Comparison of ENCODE assay signal across 1 cellular context in the genomic region with DNA sequence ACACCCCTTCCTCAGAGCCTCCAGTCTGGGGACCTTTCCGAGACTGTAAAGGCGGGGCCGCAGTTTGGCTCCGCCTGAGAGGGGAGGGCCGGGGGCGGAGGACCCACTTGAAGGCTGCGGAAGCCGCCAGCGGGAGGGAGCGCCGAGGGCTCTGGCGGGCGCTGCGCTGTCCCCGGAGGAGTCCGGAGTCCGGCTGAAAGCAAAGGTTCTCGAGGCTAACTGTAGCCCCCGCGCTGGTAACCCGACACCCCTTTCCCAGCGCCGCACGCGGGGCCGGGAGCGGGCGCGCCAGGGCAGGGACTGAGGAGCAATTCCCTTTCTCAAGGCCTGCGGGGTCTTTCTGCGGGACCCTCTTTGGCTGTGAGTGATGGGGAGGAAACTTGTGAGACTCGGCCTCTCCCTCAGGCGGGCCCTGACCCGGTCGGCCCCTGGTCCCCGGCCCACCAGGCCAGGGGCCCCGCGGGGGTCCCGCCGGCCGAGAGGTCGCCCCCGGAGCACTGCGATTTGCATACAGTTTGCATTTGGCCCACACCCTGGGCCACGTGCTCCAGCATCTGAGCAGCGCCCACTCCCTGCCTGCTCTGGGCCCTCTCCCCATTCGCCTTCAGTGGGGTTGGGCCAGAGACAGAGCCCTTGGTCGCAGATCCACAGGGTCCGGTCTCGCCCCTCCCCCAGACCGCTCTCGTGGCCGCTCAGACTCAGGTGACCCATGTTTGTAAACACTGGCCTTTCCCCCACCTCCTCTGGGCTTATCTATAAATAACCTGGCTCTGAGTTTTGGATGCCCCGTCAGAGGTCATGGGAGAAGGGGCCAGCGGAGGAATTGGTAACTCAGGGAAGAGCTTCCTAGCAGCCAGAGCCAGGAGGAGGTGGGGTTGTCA.
TF ChIP-seq lines count a peak whose summit lies in the region.

No MANE protein-coding gene starts in this region.

TF ChIP-seq in HepG2, 621 proteins besides CTCF, POLR2A, EP300 and RAD21 (continued from another document and continues in another):
- TF ChIP-seq, protein P1, sequence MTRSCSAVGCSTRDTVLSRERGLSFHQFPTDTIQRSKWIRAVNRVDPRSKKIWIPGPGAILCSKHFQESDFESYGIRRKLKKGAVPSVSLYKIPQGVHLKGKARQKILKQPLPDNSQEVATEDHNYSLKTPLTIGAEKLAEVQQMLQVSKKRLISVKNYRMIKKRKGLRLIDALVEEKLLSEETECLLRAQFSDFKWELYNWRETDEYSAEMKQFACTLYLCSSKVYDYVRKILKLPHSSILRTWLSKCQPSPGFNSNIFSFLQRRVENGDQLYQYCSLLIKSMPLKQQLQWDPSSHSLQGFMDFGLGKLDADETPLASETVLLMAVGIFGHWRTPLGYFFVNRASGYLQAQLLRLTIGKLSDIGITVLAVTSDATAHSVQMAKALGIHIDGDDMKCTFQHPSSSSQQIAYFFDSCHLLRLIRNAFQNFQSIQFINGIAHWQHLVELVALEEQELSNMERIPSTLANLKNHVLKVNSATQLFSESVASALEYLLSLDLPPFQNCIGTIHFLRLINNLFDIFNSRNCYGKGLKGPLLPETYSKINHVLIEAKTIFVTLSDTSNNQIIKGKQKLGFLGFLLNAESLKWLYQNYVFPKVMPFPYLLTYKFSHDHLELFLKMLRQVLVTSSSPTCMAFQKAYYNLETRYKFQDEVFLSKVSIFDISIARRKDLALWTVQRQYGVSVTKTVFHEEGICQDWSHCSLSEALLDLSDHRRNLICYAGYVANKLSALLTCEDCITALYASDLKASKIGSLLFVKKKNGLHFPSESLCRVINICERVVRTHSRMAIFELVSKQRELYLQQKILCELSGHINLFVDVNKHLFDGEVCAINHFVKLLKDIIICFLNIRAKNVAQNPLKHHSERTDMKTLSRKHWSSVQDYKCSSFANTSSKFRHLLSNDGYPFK (CRISPR knock-in tag; IDR thresholded peaks at IDR 0.05; ENCODE audit: borderline replicate concordance) = no peak
- TF ChIP-seq ZMYM2 (CRISPR knock-in tag; IDR thresholded peaks at IDR 0.05) (no peak), ZNF124 (CRISPR knock-in tag; IDR thresholded peaks at IDR 0.05) (no peak), ZNF136 (CRISPR knock-in tag; IDR thresholded peaks at IDR 0.05; ENCODE audit: low read depth) (no peak), HNRNPK (IDR thresholded peaks at IDR 0.05; ENCODE audit: low read depth, low read length, poor library complexity, severe bottlenecking) (no peak), SOX6 (IDR thresholded peaks at IDR 0.05) (no peak), SOX6 (CRISPR knock-in tag; IDR thresholded peaks at IDR 0.05) (peak; percentile 42), ZNF557 (CRISPR knock-in tag; IDR thresholded peaks at IDR 0.05) (no peak), HCFC1 (IDR thresholded peaks at IDR 0.05; ENCODE audit: low read depth, low read length) (no peak), MXD4 (CRISPR knock-in tag; IDR thresholded peaks at IDR 0.05) (peak; percentile 26; the same call in 1 of the 2 replicates), KMT2B (CRISPR knock-in tag; IDR thresholded peaks at IDR 0.05) (no peak), TBP (CRISPR knock-in tag; IDR thresholded peaks at IDR 0.05) (no peak), NFIB (CRISPR knock-in tag; IDR thresholded peaks at IDR 0.05; ENCODE audit: borderline replicate concordance) (no peak), KLF11 (CRISPR knock-in tag; IDR thresholded peaks at IDR 0.05) (no peak), GLI4 (CRISPR knock-in tag; IDR thresholded peaks at IDR 0.05; ENCODE audit: borderline replicate concordance) (no peak), ZNF552 (CRISPR knock-in tag; IDR thresholded peaks at IDR 0.05; ENCODE audit: borderline replicate concordance) (no peak), ZNF790 (CRISPR knock-in tag; IDR thresholded peaks at IDR 0.05; ENCODE audit: borderline replicate concordance) (no peak; the same call in 1 of the 2 replicates), NR2F2 (IDR thresholded peaks at IDR 0.05; ENCODE audit: borderline replicate concordance, low read depth) (no peak), PRPF4 (IDR thresholded peaks at IDR 0.05; ENCODE audit: low read depth, low read length, poor library complexity, severe bottlenecking) (no peak), ZSCAN30 (CRISPR knock-in tag; IDR thresholded peaks at IDR 0.05) (no peak), KLF15 (CRISPR knock-in tag; IDR thresholded peaks at IDR 0.05; ENCODE audit: borderline replicate concordance) (no peak), RBM22 (optimal IDR thresholded peaks at IDR 0.05; ENCODE audit: low read length) (no peak), ELF4 (CRISPR knock-in tag; IDR thresholded peaks at IDR 0.05; ENCODE audit: borderline replicate concordance) (no peak), ZBTB42 (CRISPR knock-in tag; IDR thresholded peaks at IDR 0.05) (no peak), ZNF24 (IDR thresholded peaks at IDR 0.05) (no peak), SETDB1 (CRISPR knock-in tag; IDR thresholded peaks at IDR 0.05; ENCODE audit: borderline replicate concordance) (no peak), U2AF2 (IDR thresholded peaks at IDR 0.05; ENCODE audit: low read depth, low read length) (no peak), NFKBIZ (CRISPR knock-in tag; IDR thresholded peaks at IDR 0.05) (no peak), ELF1 (CRISPR knock-in tag; IDR thresholded peaks at IDR 0.05) (no peak), THYN1 (CRISPR knock-in tag; IDR thresholded peaks at IDR 0.05; ENCODE audit: borderline replicate concordance, low read depth) (no peak)
- TF ChIP-seq, protein P2, sequence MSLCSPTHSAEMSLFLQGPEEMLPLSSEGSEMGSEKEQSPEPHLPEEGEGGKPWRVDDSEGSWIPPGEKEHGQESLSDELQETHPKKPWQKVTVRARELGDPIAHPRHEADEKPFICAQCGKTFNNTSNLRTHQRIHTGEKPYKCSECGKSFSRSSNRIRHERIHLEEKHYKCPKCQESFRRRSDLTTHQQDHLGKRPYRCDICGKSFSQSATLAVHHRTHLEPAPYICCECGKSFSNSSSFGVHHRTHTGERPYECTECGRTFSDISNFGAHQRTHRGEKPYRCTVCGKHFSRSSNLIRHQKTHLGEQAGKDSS (CRISPR knock-in tag; IDR thresholded peaks at IDR 0.05; ENCODE audit: borderline replicate concordance, low read depth) = no peak
- TF ChIP-seq, protein P3, sequence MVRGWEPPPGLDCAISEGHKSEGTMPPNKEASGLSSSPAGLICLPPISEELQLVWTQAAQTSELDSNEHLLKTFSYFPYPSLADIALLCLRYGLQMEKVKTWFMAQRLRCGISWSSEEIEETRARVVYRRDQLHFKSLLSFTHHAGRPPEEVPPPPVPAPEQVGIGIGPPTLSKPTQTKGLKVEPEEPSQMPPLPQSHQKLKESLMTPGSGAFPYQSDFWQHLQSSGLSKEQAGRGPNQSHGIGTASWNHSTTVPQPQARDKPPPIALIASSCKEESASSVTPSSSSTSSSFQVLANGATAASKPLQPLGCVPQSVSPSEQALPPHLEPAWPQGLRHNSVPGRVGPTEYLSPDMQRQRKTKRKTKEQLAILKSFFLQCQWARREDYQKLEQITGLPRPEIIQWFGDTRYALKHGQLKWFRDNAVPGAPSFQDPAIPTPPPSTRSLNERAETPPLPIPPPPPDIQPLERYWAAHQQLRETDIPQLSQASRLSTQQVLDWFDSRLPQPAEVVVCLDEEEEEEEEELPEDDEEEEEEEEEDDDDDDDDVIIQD (CRISPR knock-in tag; IDR thresholded peaks at IDR 0.05; ENCODE audit: low read depth) = no peak
- TF ChIP-seq, protein P4, sequence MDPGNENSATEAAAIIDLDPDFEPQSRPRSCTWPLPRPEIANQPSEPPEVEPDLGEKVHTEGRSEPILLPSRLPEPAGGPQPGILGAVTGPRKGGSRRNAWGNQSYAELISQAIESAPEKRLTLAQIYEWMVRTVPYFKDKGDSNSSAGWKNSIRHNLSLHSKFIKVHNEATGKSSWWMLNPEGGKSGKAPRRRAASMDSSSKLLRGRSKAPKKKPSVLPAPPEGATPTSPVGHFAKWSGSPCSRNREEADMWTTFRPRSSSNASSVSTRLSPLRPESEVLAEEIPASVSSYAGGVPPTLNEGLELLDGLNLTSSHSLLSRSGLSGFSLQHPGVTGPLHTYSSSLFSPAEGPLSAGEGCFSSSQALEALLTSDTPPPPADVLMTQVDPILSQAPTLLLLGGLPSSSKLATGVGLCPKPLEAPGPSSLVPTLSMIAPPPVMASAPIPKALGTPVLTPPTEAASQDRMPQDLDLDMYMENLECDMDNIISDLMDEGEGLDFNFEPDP (CRISPR knock-in tag; conservative IDR thresholded peaks at IDR 0.05) = no peak
- TF ChIP-seq, protein P5, sequence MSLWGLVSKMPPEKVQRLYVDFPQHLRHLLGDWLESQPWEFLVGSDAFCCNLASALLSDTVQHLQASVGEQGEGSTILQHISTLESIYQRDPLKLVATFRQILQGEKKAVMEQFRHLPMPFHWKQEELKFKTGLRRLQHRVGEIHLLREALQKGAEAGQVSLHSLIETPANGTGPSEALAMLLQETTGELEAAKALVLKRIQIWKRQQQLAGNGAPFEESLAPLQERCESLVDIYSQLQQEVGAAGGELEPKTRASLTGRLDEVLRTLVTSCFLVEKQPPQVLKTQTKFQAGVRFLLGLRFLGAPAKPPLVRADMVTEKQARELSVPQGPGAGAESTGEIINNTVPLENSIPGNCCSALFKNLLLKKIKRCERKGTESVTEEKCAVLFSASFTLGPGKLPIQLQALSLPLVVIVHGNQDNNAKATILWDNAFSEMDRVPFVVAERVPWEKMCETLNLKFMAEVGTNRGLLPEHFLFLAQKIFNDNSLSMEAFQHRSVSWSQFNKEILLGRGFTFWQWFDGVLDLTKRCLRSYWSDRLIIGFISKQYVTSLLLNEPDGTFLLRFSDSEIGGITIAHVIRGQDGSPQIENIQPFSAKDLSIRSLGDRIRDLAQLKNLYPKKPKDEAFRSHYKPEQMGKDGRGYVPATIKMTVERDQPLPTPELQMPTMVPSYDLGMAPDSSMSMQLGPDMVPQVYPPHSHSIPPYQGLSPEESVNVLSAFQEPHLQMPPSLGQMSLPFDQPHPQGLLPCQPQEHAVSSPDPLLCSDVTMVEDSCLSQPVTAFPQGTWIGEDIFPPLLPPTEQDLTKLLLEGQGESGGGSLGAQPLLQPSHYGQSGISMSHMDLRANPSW (CRISPR knock-in tag; IDR thresholded peaks at IDR 0.05; ENCODE audit: borderline replicate concordance) = no peak; the same call in 1 of the 2 replicates
- TF ChIP-seq, protein P6, sequence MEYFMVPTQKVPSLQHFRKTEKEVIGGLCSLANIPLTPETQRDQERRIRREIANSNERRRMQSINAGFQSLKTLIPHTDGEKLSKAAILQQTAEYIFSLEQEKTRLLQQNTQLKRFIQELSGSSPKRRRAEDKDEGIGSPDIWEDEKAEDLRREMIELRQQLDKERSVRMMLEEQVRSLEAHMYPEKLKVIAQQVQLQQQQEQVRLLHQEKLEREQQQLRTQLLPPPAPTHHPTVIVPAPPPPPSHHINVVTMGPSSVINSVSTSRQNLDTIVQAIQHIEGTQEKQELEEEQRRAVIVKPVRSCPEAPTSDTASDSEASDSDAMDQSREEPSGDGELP (IDR thresholded peaks at IDR 0.05; ENCODE audit: borderline replicate concordance, low read depth) = no peak
- TF ChIP-seq, protein P7, sequence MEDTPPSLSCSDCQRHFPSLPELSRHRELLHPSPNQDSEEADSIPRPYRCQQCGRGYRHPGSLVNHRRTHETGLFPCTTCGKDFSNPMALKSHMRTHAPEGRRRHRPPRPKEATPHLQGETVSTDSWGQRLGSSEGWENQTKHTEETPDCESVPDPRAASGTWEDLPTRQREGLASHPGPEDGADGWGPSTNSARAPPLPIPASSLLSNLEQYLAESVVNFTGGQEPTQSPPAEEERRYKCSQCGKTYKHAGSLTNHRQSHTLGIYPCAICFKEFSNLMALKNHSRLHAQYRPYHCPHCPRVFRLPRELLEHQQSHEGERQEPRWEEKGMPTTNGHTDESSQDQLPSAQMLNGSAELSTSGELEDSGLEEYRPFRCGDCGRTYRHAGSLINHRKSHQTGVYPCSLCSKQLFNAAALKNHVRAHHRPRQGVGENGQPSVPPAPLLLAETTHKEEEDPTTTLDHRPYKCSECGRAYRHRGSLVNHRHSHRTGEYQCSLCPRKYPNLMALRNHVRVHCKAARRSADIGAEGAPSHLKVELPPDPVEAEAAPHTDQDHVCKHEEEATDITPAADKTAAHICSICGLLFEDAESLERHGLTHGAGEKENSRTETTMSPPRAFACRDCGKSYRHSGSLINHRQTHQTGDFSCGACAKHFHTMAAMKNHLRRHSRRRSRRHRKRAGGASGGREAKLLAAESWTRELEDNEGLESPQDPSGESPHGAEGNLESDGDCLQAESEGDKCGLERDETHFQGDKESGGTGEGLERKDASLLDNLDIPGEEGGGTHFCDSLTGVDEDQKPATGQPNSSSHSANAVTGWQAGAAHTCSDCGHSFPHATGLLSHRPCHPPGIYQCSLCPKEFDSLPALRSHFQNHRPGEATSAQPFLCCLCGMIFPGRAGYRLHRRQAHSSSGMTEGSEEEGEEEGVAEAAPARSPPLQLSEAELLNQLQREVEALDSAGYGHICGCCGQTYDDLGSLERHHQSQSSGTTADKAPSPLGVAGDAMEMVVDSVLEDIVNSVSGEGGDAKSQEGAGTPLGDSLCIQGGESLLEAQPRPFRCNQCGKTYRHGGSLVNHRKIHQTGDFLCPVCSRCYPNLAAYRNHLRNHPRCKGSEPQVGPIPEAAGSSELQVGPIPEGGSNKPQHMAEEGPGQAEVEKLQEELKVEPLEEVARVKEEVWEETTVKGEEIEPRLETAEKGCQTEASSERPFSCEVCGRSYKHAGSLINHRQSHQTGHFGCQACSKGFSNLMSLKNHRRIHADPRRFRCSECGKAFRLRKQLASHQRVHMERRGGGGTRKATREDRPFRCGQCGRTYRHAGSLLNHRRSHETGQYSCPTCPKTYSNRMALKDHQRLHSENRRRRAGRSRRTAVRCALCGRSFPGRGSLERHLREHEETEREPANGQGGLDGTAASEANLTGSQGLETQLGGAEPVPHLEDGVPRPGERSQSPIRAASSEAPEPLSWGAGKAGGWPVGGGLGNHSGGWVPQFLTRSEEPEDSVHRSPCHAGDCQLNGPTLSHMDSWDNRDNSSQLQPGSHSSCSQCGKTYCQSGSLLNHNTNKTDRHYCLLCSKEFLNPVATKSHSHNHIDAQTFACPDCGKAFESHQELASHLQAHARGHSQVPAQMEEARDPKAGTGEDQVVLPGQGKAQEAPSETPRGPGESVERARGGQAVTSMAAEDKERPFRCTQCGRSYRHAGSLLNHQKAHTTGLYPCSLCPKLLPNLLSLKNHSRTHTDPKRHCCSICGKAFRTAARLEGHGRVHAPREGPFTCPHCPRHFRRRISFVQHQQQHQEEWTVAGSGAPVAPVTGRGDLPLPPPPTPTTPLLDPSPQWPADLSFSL (CRISPR knock-in tag; IDR thresholded peaks at IDR 0.05) = no peak
- TF ChIP-seq, protein P8, sequence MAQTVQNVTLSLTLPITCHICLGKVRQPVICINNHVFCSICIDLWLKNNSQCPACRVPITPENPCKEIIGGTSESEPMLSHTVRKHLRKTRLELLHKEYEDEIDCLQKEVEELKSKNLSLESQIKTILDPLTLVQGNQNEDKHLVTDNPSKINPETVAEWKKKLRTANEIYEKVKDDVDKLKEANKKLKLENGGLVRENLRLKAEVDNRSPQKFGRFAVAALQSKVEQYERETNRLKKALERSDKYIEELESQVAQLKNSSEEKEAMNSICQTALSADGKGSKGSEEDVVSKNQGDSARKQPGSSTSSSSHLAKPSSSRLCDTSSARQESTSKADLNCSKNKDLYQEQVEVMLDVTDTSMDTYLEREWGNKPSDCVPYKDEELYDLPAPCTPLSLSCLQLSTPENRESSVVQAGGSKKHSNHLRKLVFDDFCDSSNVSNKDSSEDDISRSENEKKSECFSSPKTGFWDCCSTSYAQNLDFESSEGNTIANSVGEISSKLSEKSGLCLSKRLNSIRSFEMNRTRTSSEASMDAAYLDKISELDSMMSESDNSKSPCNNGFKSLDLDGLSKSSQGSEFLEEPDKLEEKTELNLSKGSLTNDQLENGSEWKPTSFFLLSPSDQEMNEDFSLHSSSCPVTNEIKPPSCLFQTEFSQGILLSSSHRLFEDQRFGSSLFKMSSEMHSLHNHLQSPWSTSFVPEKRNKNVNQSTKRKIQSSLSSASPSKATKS (CRISPR knock-in tag; IDR thresholded peaks at IDR 0.05) = no peak
